Comparison of ENCODE assay signal across 8 cellular contexts in genomic region chr2:12055219-12055618, GRCh38.
"Had no signal": no experiment of that assay in that cellular context is flagged by ENCODE, and none has a peak within 500 bp of the region (broad histone marks: within the 10 kb centered on the region; RNA-seq: fewer than 3 reads in every experiment).

No MANE protein-coding gene starts in this region.

- H3K4me1 ChIP-seq: HAP-1 had no signal

- H3K36me3 ChIP-seq: HAP-1 had no signal

- H3K27ac Mint-ChIP-seq: HFFc6 had no signal

- ATAC-seq: HCT116, K562 had no signal

- H2AFZ ChIP-seq: GM23248 had no signal

- H3K9me3 Mint-ChIP-seq: HFFc6 had no signal

- H3K4me3 Mint-ChIP-seq: HFFc6 had no signal

- H3K9ac ChIP-seq: GM23248 had no signal

- H3K27ac ChIP-seq: GM23248 had no signal

- H3K4me3 ChIP-seq: GM23248, HAP-1, K562 had no signal

- DNase-seq: GM23248, GOT3, H7, HFFc6, IMR-90 had no signal

- H3K9me3 ChIP-seq: HAP-1 had no signal
